Comparison of ENCODE assay signal across 2 cellular contexts in the genomic region with DNA sequence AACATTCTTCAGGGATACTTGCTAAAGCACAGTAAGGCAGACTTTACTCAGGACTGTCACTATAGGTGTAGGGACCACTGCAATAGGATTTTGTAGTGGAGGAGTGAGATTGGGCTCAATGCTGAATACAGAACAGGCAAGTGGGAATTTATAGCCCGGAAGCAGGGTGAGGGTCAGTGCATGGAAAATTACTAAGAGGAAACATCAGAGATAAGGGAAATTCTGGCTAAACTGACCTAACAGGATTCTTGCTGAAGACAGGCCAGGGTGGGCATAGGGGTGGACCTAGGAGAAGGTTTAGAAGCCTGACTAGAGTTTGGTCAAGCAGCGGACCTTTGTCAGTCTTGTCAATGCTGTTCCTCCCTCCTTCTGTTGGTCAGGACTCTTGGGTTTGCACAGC.
TF ChIP-seq lines count a peak whose summit lies in the region.

No MANE protein-coding gene starts in this region.

TF ChIP-seq in liver, 16 proteins besides CTCF, POLR2A, EP300 and RAD21:
- TF ChIP-seq RXRA (IDR thresholded peaks at IDR 0.05) (peak in 1 of 2 donors; percentile 11), SP1 (IDR thresholded peaks at IDR 0.05) (peak; percentile 19), NR2F2 (IDR thresholded peaks at IDR 0.05) (peak; percentile 90), FOXA1 (IDR thresholded peaks at IDR 0.05) (no peak)

TF ChIP-seq in GM12891, 5 proteins besides CTCF, POLR2A, EP300 and RAD21:
- TF ChIP-seq POLR2AphosphoS5 (IDR thresholded peaks at IDR 0.05; ENCODE audit: low read depth, low read length) (no peak), TAF1 (IDR thresholded peaks at IDR 0.05; ENCODE audit: low read depth, low read length) (no peak), PAX5 (IDR thresholded peaks at IDR 0.05; ENCODE audit: insufficient read depth, low read length, severe bottlenecking) (no peak), POU2F2 (IDR thresholded peaks at IDR 0.05; ENCODE audit: low read depth, low read length) (no peak), SPI1 (IDR thresholded peaks at IDR 0.05; ENCODE audit: low read depth, low read length) (no peak)
